Comparison of ENCODE assay signal across 1 cellular context in the genomic region with DNA sequence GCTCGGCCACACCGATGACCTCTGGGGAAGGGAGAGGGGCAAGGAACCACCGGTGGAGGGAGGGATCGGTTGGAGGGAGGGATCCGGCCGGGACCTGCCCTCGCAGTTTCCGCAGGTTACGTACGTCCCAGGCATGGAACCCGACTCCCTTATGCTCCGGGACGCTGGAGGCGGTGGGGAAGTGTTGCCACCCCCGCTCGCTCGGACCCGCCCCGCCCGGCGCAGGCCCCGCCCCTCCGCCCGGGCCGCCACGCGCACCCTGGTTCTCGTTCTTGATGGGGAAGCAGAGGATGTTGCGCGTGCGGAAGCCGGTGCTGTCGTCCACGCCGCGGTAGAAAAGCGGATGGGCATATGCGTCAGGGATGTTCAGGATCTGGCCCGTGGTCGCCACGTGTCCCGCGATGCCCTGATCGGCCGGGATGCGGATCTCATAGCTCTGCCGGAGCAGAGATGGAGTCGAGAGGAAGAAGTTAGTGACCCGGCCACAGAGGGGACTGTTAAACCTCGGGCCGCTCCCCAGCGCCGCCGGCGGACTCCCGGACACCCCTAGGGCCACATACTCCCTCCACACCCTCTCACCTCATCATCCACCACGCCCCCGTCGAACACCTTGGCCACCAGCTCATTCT.
TF ChIP-seq lines count a peak whose summit lies in the region.

No MANE protein-coding gene starts in this region.

TF ChIP-seq in HepG2, 621 proteins besides CTCF, POLR2A, EP300 and RAD21 (continued from another document):
- TF ChIP-seq ZNF276 (CRISPR knock-in tag; IDR thresholded peaks at IDR 0.05; ENCODE audit: low read depth): no peak
- TF ChIP-seq STAT5B (CRISPR knock-in tag; IDR thresholded peaks at IDR 0.05): no peak
